8 cellular contexts compared by ENCODE assay signal in the genomic region with DNA sequence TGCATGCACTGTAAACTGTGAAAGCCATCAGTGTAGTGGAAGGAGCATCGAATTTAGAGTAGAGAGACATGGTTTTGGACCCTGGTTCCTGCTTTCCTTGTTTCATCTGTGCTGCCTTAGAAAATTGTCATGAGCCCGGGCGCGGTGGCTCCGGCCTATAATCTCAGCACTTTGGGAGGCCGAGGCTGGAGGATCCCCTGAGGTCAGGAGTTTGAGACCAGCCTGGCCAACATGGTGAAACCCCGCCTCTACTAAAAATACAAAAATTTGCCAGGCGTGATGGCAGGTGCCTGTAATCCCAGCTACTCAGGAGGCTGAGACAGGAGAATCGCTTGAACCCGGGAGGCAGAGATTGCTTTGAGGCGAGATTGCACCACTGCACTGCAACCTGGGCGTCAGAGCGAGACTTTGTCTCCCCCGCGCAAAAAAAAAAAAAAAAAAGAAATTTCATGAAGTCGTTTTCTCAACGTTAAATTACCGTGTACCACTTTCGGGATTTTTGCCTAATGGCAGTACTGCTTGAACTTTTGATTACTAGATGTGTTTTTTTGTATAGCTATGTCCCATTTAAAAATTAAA. TPM values are rescaled to one million over a fixed set of nuclear protein-coding genes. Genes with fewer than 3 reads are reported as not detected.
DNase-seq lines count a peak whose midpoint lies in the region; ATAC-seq, FAIRE-seq and TF ChIP-seq lines count a peak whose summit lies in the region.

No MANE protein-coding gene starts in this region.

- peaks cover 15% of the 10 kb centered on the region for H3K4me1 Mint-ChIP-seq in activated T-cell treated with anti-CD3 and anti-CD28 coated beads, Interleukin-2, amount 50 U/mL, for 4 hours (ENCODE audit: low read depth)
- peaks cover 3% of the 10 kb centered on the region for H3K4me1 Mint-ChIP-seq in astrocyte (ENCODE audit: low read depth, unreplicated experiment)

- H3K27ac ChIP-seq in astrocyte (ENCODE audit: low read depth, low read length), result peak overlapping the region; percentile 99
- H3K27ac ChIP-seq in tibial artery, result peak overlapping the region; percentile 98 to 99

- peak overlapping the region; percentile 90 for H3K4me3 Mint-ChIP-seq in activated T-cell treated with anti-CD3 and anti-CD28 coated beads, Interleukin-2, amount 50 U/mL, for 4 hours
- peak overlapping the region; percentile 94 for H3K4me3 Mint-ChIP-seq in astrocyte (ENCODE audit: unreplicated experiment)

- H3K9ac ChIP-seq in astrocyte (ENCODE audit: low read length), result peak overlapping the region; percentile 96

- FAIRE-seq in astrocyte (lab: Jason Lieb, UNC), result no peak

- H3K4me2 ChIP-seq in astrocyte (ENCODE audit: low read length), result peak overlapping the region; percentile 91

- no peak for ATAC-seq in activated T-cell treated with anti-CD3 and anti-CD28 coated beads, Interleukin-2, amount 50 U/mL, for 4 hours

- H3K4me3 ChIP-seq in astrocyte (ENCODE audit: insufficient read depth, low read depth, low read length), result peak overlapping the region; percentile 85
- peak overlapping the region; percentile 41 for H3K4me3 ChIP-seq in lower leg skin (ENCODE audit: low read depth, poor library complexity, severe bottlenecking)
- H3K4me3 ChIP-seq in tibial artery, result peak overlapping the region; percentile 80 to 81

- peak overlapping the region; percentile 71 for H2AFZ ChIP-seq in astrocyte (ENCODE audit: low read depth, low read length)

- peak overlapping the region; percentile 93 for H3K27ac Mint-ChIP-seq in astrocyte (ENCODE audit: unreplicated experiment)

- intact Hi-C loops in lower leg skin (cut with DNase I; ENCODE audit: low total_unique reads) (loop anchor here (5.0 kb wide), 1 partner anchor 66 kb away; no protein-coding TSS in a partner anchor), tibial artery (cut with DNase I; ENCODE audit: low total_unique reads) (loop anchor here (10.0 kb wide), 1 partner anchor 84 kb away; the partner anchor contains the start of gene TMC7)

- H3K79me2 ChIP-seq in astrocyte (ENCODE audit: insufficient read depth, low read length), result peaks cover 7% of the 10 kb centered on the region

- TF ChIP-seq CTCF in astrocyte (IDR thresholded peaks at IDR 0.05; ENCODE audit: insufficient read depth, low read depth, low read length) (no peak), lower leg skin (IDR thresholded peaks at IDR 0.05) (no peak), tibial artery (IDR thresholded peaks at IDR 0.05) (no peak)

- H3K4me1 ChIP-seq in astrocyte (ENCODE audit: insufficient read depth, low read length), result no peaks in the 10 kb centered on the region
- peaks cover 0 to 19% (median 13%) of the 10 kb centered on the region in 4 donors for H3K4me1 ChIP-seq in tibial artery

- no peaks in the 10 kb centered on the region for H3K9me3 ChIP-seq in astrocyte (ENCODE audit: insufficient read depth, low read depth, low read length)
- H3K9me3 ChIP-seq in tibial artery, result no peaks in the 10 kb centered on the region

- no peaks in the 10 kb centered on the region for H4K20me1 ChIP-seq in astrocyte (ENCODE audit: insufficient read depth, low read length)

- peaks cover 10% of the 10 kb centered on the region for H3K36me3 Mint-ChIP-seq in activated T-cell treated with anti-CD3 and anti-CD28 coated beads, Interleukin-2, amount 50 U/mL, for 4 hours (ENCODE audit: insufficient read depth)
- H3K36me3 Mint-ChIP-seq in astrocyte (ENCODE audit: low read depth, unreplicated experiment), result no peaks in the 10 kb centered on the region

- TF ChIP-seq POLR2A in lower leg skin (IDR thresholded peaks at IDR 0.05), result no peak

- 33 to 45% methylated on average over 19 of the region's 19 CpGs for WGBS in lower leg skin, 2 donors

- H3K9me3 Mint-ChIP-seq in activated T-cell treated with anti-CD3 and anti-CD28 coated beads, Interleukin-2, amount 50 U/mL, for 4 hours, result no peaks in the 10 kb centered on the region
- H3K9me3 Mint-ChIP-seq in astrocyte (ENCODE audit: unreplicated experiment), result no peaks in the 10 kb centered on the region

- DNase-seq in activated T-cell treated with anti-CD3 and anti-CD28 coated beads, Interleukin-2, amount 50 U/mL, for 4 hours, result no peak
- DNase-seq in activated T-cell treated with anti-CD3 and anti-CD28 coated beads, Interleukin-2, amount 50 U/mL, for 1 hour, result no peak
- DNase-seq in astrocyte (ENCODE audit: low read depth), result no peak
- DNase-seq in lower leg skin (ENCODE audit: low spot score in 2 of 2), result no peak
- no peak for DNase-seq in tibial artery
- no peak for DNase-seq in putamen (ENCODE audit: low spot score)
- DNase-seq in NCI-H774 (lab: John Stamatoyannopoulos, UW), result no peak
- no peak for DNase-seq in activated CD4-positive, CD25-positive, alpha-beta regulatory T cell (lab: John Stamatoyannopoulos, UW)

- no peaks in the 10 kb centered on the region for H3K36me3 ChIP-seq in astrocyte (ENCODE audit: insufficient read depth, low read length)
- H3K36me3 ChIP-seq in tibial artery, result peaks cover 2 to 22% (median 16%) of the 10 kb centered on the region in 3 donors

- H3K27me3 ChIP-seq in astrocyte (ENCODE audit: insufficient read depth, low read length), result no peaks in the 10 kb centered on the region
- no peaks in the 10 kb centered on the region for H3K27me3 ChIP-seq in tibial artery

- no peaks in the 10 kb centered on the region for H3K27me3 Mint-ChIP-seq in activated T-cell treated with anti-CD3 and anti-CD28 coated beads, Interleukin-2, amount 50 U/mL, for 4 hours (ENCODE audit: low read depth)
- no peaks in the 10 kb centered on the region for H3K27me3 Mint-ChIP-seq in astrocyte (ENCODE audit: low read depth, unreplicated experiment)

RNA-seq across cellular contexts. Expression of gene COQ7, which starts 0.9 kb away (rescaled TPM):
- 10 to 100 TPM; 18.3 to 21.8 (median 20.4) TPM for total RNA-seq in activated T-cell treated with anti-CD3 and anti-CD28 coated beads, Interleukin-2, amount 50 U/mL, for 4 hours
- total RNA-seq in astrocyte (11.3 and 14.0 TPM in 2 replicates), lower leg skin (10 to 100 TPM; 11.4 to 18.3 (median 15.4) TPM)

RNA-seq across cellular contexts. Expression of gene ITPRIPL2, which starts 45.4 kb away (rescaled TPM):
- 10 to 100 TPM in 1 of 3 donors, 1 to 10 TPM in 2; 6.0 to 12.3 (median 7.8) TPM for total RNA-seq in activated T-cell treated with anti-CD3 and anti-CD28 coated beads, Interleukin-2, amount 50 U/mL, for 4 hours
- total RNA-seq in astrocyte (47.8 and 49.4 TPM in 2 replicates), lower leg skin (10 to 100 TPM; 57.3 to 61.0 (median 58.1) TPM)
